ENCODE assay signal across 22 cellular contexts in the genomic region with DNA sequence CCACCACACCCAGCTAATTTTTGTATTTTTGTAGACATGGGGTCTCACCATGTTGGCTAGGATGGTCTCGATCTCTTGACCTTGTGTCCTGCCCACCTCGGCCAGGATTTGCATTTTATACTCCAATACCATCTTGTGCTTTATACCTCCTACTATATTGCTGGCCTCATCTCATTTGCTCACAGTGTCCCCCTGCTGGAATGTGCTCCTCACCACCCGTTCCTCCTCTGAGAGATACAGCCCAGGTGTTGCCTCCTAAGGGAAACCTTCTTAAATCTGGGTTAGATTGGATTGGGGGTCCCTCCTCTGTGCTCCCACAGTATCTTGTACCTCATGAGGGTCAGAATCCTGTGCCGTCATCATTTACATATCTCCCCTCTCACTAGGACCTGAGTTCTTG.
A peak's percentile ranks its signal among the peaks of the same experiment; 100 is the strongest.
DNase-seq lines count a peak whose midpoint lies in the region; ATAC-seq, FAIRE-seq and TF ChIP-seq lines count a peak whose summit lies in the region.
"Had no signal": no experiment of that assay in that cellular context is flagged by ENCODE, and none has a peak within 500 bp of the region (broad histone marks: within the 10 kb centered on the region; RNA-seq: fewer than 3 reads in every experiment).

No MANE protein-coding gene starts in this region.

- H3K79me2 ChIP-seq in keratinocyte (ENCODE audit: control insufficient read depth, insufficient read depth, low read length): no peaks in the 10 kb centered on the region

- peak overlapping the region; percentile 32; the same call in 1 of the 2 replicates for H3K4me3 ChIP-seq in HUES64 (ENCODE audit: low read length)
- H3K4me3 ChIP-seq in keratinocyte (ENCODE audit: control insufficient read depth in 2 of 3, extremely low read depth in 1 of 3, insufficient read depth in 2 of 3, low read depth in 1 of 3, low read length in 3 of 3): no peak overlapping the region
- H3K4me3 ChIP-seq: dorsolateral prefrontal cortex, esophagus muscularis mucosa, HAP-1 had no signal

- H3K9me3 ChIP-seq in HUES64 (ENCODE audit: insufficient read depth, low read depth, low read length) (no peaks in the 10 kb centered on the region), keratinocyte (ENCODE audit: control insufficient read depth, low read depth, low read length) (no peaks in the 10 kb centered on the region)
- H3K9me3 ChIP-seq: esophagus muscularis mucosa, HAP-1 had no signal

- H3K27me3 ChIP-seq in HUES64 (ENCODE audit: insufficient read depth, low read length): peaks cover 67% of the 10 kb centered on the region
- H3K27me3 ChIP-seq in keratinocyte (ENCODE audit: control insufficient read depth, extremely low read depth, insufficient read depth, low read length): peaks cover 3% of the 10 kb centered on the region

- 47% methylated on average over 4 of the region's 4 CpGs for WGBS in HUES64

- H3K9me1 ChIP-seq in keratinocyte (ENCODE audit: control insufficient read depth, extremely low read depth, insufficient read depth, low read length): no peaks in the 10 kb centered on the region

- H3K4me3 Mint-ChIP-seq in chondrocyte (ENCODE audit: unreplicated experiment): no peak overlapping the region
- H3K4me3 Mint-ChIP-seq: activated naive CD4-positive, alpha-beta T cell treated with anti-CD3 and anti-CD28 coated beads, Interleukin-2, amount 50 U/mL, for 24 hours had no signal

- H3K36me3 ChIP-seq in HUES64 (ENCODE audit: insufficient read depth, low read length) (no peaks in the 10 kb centered on the region), keratinocyte (ENCODE audit: control insufficient read depth in 2 of 2, extremely low read depth in 1 of 2, insufficient read depth in 2 of 2, low read length in 2 of 2) (no peaks in the 10 kb centered on the region)
- H3K36me3 ChIP-seq: esophagus muscularis mucosa, HAP-1 had no signal

- H3K27ac ChIP-seq in HUES64 (ENCODE audit: low read depth, low read length): no peak overlapping the region
- no peak overlapping the region for H3K27ac ChIP-seq in keratinocyte (ENCODE audit: control insufficient read depth, insufficient read depth, low read length)
- H3K27ac ChIP-seq: dorsolateral prefrontal cortex, esophagus muscularis mucosa had no signal

- H3K27ac Mint-ChIP-seq in chondrocyte (ENCODE audit: unreplicated experiment): peak overlapping the region; percentile 34
- H3K27ac Mint-ChIP-seq: activated naive CD4-positive, alpha-beta T cell treated with anti-CD3 and anti-CD28 coated beads, Interleukin-2, amount 50 U/mL, for 24 hours had no signal

- peak; percentile 52 for DNase-seq in Daoy (ENCODE audit: low read depth)
- no peak for DNase-seq in chondrocyte (ENCODE audit: low spot score)
- no peak for DNase-seq in keratinocyte (ENCODE audit: low read depth, low spot score)
- no peak for DNase-seq in NOMO-1 treated with DMSO at 0.1 percent for 48 hours (lab: John Stamatoyannopoulos, UW; ENCODE audit: unreplicated experiment)
- no peak for DNase-seq in NCI-H774 (lab: John Stamatoyannopoulos, UW)
- DNase-seq in stimulated activated CD4-positive, alpha-beta T cell treated with anti-CD3 and anti-CD28 coated beads, Interleukin-1b, Interleukin-23, amount 100 ng/mL, for 48 hours: no peak
- DNase-seq: activated CD4-positive, alpha-beta T cell treated with anti-CD3 and anti-CD28 coated beads for 4 hours; activated T-cell treated with anti-CD3 and anti-CD28 coated beads for 4 hours; AML-193; Calu3; dorsolateral prefrontal cortex; GF-D8; hypothalamus; NCI-H2081 treated with DMSO at 0.1 percent for 48 hours; small intestine had no signal

- H3K9me3 Mint-ChIP-seq in chondrocyte (ENCODE audit: low read depth): no peaks in the 10 kb centered on the region
- H3K9me3 Mint-ChIP-seq: activated naive CD4-positive, alpha-beta T cell treated with anti-CD3 and anti-CD28 coated beads, Interleukin-2, amount 50 U/mL, for 24 hours had no signal

- no peaks in the 10 kb centered on the region for H4K20me1 ChIP-seq in keratinocyte (ENCODE audit: control insufficient read depth, extremely low read depth, insufficient read depth, low read length)

- H3K4me1 ChIP-seq in HUES64 (ENCODE audit: insufficient read depth, low read length) (peaks cover 64% of the 10 kb centered on the region), keratinocyte (ENCODE audit: control insufficient read depth, extremely low read depth, insufficient read depth, low read length) (peaks cover 4% of the 10 kb centered on the region)
- H3K4me1 ChIP-seq: esophagus muscularis mucosa had no signal

- H3K9ac ChIP-seq in HUES64 (ENCODE audit: low read depth, low read length): no peak overlapping the region
- H3K9ac ChIP-seq in keratinocyte (ENCODE audit: control insufficient read depth, extremely low read depth, insufficient read depth, low read length): no peak overlapping the region

- peaks cover 48% of the 10 kb centered on the region for H3K4me1 Mint-ChIP-seq in chondrocyte (ENCODE audit: low read depth)
- H3K4me1 Mint-ChIP-seq: activated naive CD4-positive, alpha-beta T cell treated with anti-CD3 and anti-CD28 coated beads, Interleukin-2, amount 50 U/mL, for 24 hours had no signal

- H2AFZ ChIP-seq in keratinocyte (ENCODE audit: control insufficient read depth, low read length): no peak overlapping the region

- no peak for ATAC-seq in GM21390 (IDR thresholded peaks at IDR 0.05; ENCODE audit: unreplicated experiment)
- ATAC-seq: left lobe of liver had no signal

- H3K36me3 Mint-ChIP-seq in chondrocyte (ENCODE audit: low read depth): peaks cover 20% of the 10 kb centered on the region
- H3K36me3 Mint-ChIP-seq: activated naive CD4-positive, alpha-beta T cell treated with anti-CD3 and anti-CD28 coated beads, Interleukin-2, amount 50 U/mL, for 24 hours had no signal

- H3K4me2 ChIP-seq in keratinocyte (ENCODE audit: control insufficient read depth, extremely low read depth, insufficient read depth, low read depth, low read length): no peak overlapping the region

- H3K27me3 Mint-ChIP-seq in chondrocyte (ENCODE audit: low read depth): no peaks in the 10 kb centered on the region

- FAIRE-seq in keratinocyte (lab: Jason Lieb, UNC): no peak
- FAIRE-seq: GM12892, small intestine had no signal

- TF ChIP-seq CTCF in chondrocyte (IDR thresholded peaks at IDR 0.05): no peak
- TF ChIP-seq CTCF in keratinocyte (optimal IDR thresholded peaks at IDR 0.05 in 1 of 3, IDR thresholded peaks at IDR 0.05 in 1 of 3, conservative IDR thresholded peaks at IDR 0.05 in 1 of 3; ENCODE audit: extremely low read depth in 1 of 3, insufficient read depth in 2 of 3, low read length in 3 of 3): peak; percentile 23 to 56 (median 32)

- dilution Hi-C loops in keratinocyte (cut with MboI; ENCODE audit: extremely low pct_ligation_motif_present, low sequenced_read_pairs): no loop called here
